In genomic region chrX:136528645-136529315, GRCh38 we compare ENCODE assay signal across 12 cellular contexts. TPM values are rescaled to one million over a fixed set of nuclear protein-coding genes. Genes with fewer than 3 reads are reported as not detected.
A peak's percentile ranks its signal among the peaks of the same experiment; 100 is the strongest.
DNase-seq lines count a peak whose midpoint lies in the region; ATAC-seq and TF ChIP-seq lines count a peak whose summit lies in the region.
"Had no signal": no experiment of that assay in that cellular context is flagged by ENCODE, and none has a peak within 500 bp of the region (broad histone marks: within the 10 kb centered on the region; RNA-seq: fewer than 3 reads in every experiment).

No MANE protein-coding gene starts in this region.

- no peak overlapping the region for H3K27ac ChIP-seq in mesenchymal stem cell (ENCODE audit: low read length, poor library complexity, severe bottlenecking)
- no peak overlapping the region for H3K27ac ChIP-seq in CD8-positive, alpha-beta T cell (ENCODE audit: low read depth, low read length)
- H3K27ac ChIP-seq: prostate gland had no signal

- no peak overlapping the region for H4K8ac ChIP-seq in mesenchymal stem cell (ENCODE audit: low read length)

- no peak overlapping the region for H2BK12ac ChIP-seq in mesenchymal stem cell (ENCODE audit: low read length in 2 of 2)

- no peak overlapping the region for H2BK120ac ChIP-seq in mesenchymal stem cell (ENCODE audit: low read depth, low read length)

- no peak overlapping the region for H3K18ac ChIP-seq in mesenchymal stem cell (ENCODE audit: low read depth in 1 of 2, low read length in 2 of 2)

- H3K4me3 ChIP-seq in mesenchymal stem cell (ENCODE audit: insufficient read depth in 1 of 2, low read depth in 1 of 2, low read length in 2 of 2) (no peak overlapping the region), mucosa of descending colon (no peak overlapping the region)
- no peak overlapping the region for H3K4me3 ChIP-seq in CD8-positive, alpha-beta T cell (ENCODE audit: low read depth, low read length)
- H3K4me3 ChIP-seq: prostate gland had no signal

- no peak overlapping the region for H3K4me3 Mint-ChIP-seq in CD8-positive, alpha-beta T cell
- H3K4me3 Mint-ChIP-seq: CD8-positive, alpha-beta memory T cell had no signal

- no peak overlapping the region for H2BK15ac ChIP-seq in mesenchymal stem cell (ENCODE audit: low read depth, poor library complexity, severe bottlenecking)

- no peak overlapping the region for H3K4ac ChIP-seq in mesenchymal stem cell (ENCODE audit: low read depth in 1 of 2, low read length in 2 of 2)

- no peak for ATAC-seq in CD8-positive, alpha-beta T cell
- ATAC-seq in HG03025 (IDR thresholded peaks at IDR 0.05; ENCODE audit: low FRiP score, unreplicated experiment), result no peak
- ATAC-seq in mucosa of descending colon, result no peak

- no peaks in the 10 kb centered on the region for H3K9me3 Mint-ChIP-seq in CD8-positive, alpha-beta T cell

- H3K27me3 ChIP-seq in mesenchymal stem cell (ENCODE audit: control insufficient read depth in 1 of 2, insufficient read depth in 1 of 2, low read length in 2 of 2), result peaks cover 0 to 14% of the 10 kb centered on the region in 2 experiments
- H3K27me3 ChIP-seq in CD8-positive, alpha-beta T cell (ENCODE audit: insufficient read depth, low read length), result no peaks in the 10 kb centered on the region

- H3K36me3 ChIP-seq in mesenchymal stem cell (ENCODE audit: control insufficient read depth in 1 of 2, insufficient read depth in 2 of 2, low read depth in 1 of 2, low read length in 2 of 2), result no peaks in the 10 kb centered on the region
- H3K36me3 ChIP-seq in CD8-positive, alpha-beta T cell (ENCODE audit: insufficient read depth, low read length), result no peaks in the 10 kb centered on the region
- H3K36me3 ChIP-seq in mucosa of descending colon (ENCODE audit: low read depth), result no peaks in the 10 kb centered on the region
- H3K36me3 ChIP-seq: prostate gland had no signal

- no peaks in the 10 kb centered on the region for H3K4me1 ChIP-seq in mesenchymal stem cell (ENCODE audit: control insufficient read depth, insufficient read depth, low read depth, low read length)
- H3K4me1 ChIP-seq in CD8-positive, alpha-beta T cell (ENCODE audit: insufficient read depth, low read length), result no peaks in the 10 kb centered on the region
- no peaks in the 10 kb centered on the region for H3K4me1 ChIP-seq in mucosa of descending colon (ENCODE audit: low read depth)
- H3K4me1 ChIP-seq: prostate gland had no signal

- peaks cover under 1% of the 10 kb centered on the region for H3K4me1 Mint-ChIP-seq in CD8-positive, alpha-beta T cell (ENCODE audit: low read depth)

- H4K91ac ChIP-seq in mesenchymal stem cell (ENCODE audit: low read length), result no peak overlapping the region

- H3K4me2 ChIP-seq in mesenchymal stem cell (ENCODE audit: low read length, poor library complexity, severe bottlenecking), result no peak overlapping the region

- no peak overlapping the region for H2AFZ ChIP-seq in mesenchymal stem cell (ENCODE audit: low read depth, low read length)

- intact Hi-C loops in CD8-positive, alpha-beta T cell (cut with DNase I, micrococcal nuclease), result no loop called here
- intact Hi-C loops in mucosa of descending colon (cut with DNase I, micrococcal nuclease), result no loop called here

- WGBS in mesenchymal stem cell, result 77% methylated on average over 7 of the region's 8 CpGs

- POLR2A ChIA-PET in CD8-positive, alpha-beta T cell (lab: Charles Lee), result no interaction called here

- no peak overlapping the region for H2AK5ac ChIP-seq in mesenchymal stem cell (ENCODE audit: low read length, severe bottlenecking)

- TF ChIP-seq CTCF in CD8-positive, alpha-beta T cell (IDR thresholded peaks at IDR 0.05), result no peak
- no peak for TF ChIP-seq CTCF in mucosa of descending colon (IDR thresholded peaks at IDR 0.05)

- H3K9me3 ChIP-seq in mesenchymal stem cell (ENCODE audit: control insufficient read depth, low read length), result no peaks in the 10 kb centered on the region
- no peaks in the 10 kb centered on the region for H3K9me3 ChIP-seq in CD8-positive, alpha-beta T cell (ENCODE audit: low read length)
- no peaks in the 10 kb centered on the region for H3K9me3 ChIP-seq in mucosa of descending colon
- H3K9me3 ChIP-seq: prostate gland had no signal

- CTCF ChIA-PET in CD8-positive, alpha-beta T cell (lab: Charles Lee), result no interaction called here

- H3K27me3 Mint-ChIP-seq in CD8-positive, alpha-beta T cell (ENCODE audit: low read depth), result no peaks in the 10 kb centered on the region

- H3K79me1 ChIP-seq in mesenchymal stem cell (replicated peaks; ENCODE audit: low read length, poor library complexity, severe bottlenecking), result no peaks in the 10 kb centered on the region

- no peak overlapping the region for H3K27ac Mint-ChIP-seq in CD8-positive, alpha-beta T cell

- H3K36me3 Mint-ChIP-seq in CD8-positive, alpha-beta T cell, result no peaks in the 10 kb centered on the region

- H3K9ac ChIP-seq in mesenchymal stem cell (ENCODE audit: low read length), result no peak overlapping the region

- no peak overlapping the region for H3K23ac ChIP-seq in mesenchymal stem cell (ENCODE audit: low read length in 2 of 2)

- H3K14ac ChIP-seq in mesenchymal stem cell (ENCODE audit: low read length in 2 of 2), result no peak overlapping the region

- no peak overlapping the region for H2BK5ac ChIP-seq in mesenchymal stem cell (ENCODE audit: low read depth, low read length, poor library complexity, severe bottlenecking)

- DNase-seq in EH (ENCODE audit: low read depth), result peak; percentile 8
- DNase-seq in LHCN-M2 (ENCODE audit: low read depth), result peak; percentile 3
- DNase-seq in SK-N-DZ (ENCODE audit: low spot score), result peak; percentile 67
- DNase-seq in mesenchymal stem cell, result peak; percentile 5
- DNase-seq in CD8-positive, alpha-beta T cell, result no peak
- no peak for DNase-seq in mucosa of descending colon
- DNase-seq: CD8-positive, alpha-beta memory T cell; cortex of kidney; Kasumi-1 had no signal

RNA-seq across cellular contexts. Expression of gene VGLL1, which starts 3.2 kb away (rescaled TPM):
- total RNA-seq in LHCN-M2 (2014; rRNA removed), result not detected in 2 replicates
- not detected for polyA plus RNA-seq in LHCN-M2 (2012)
- not detected in 2 replicates for polyA plus RNA-seq in SK-N-DZ (2014; cell fraction: cytosol; rRNA removed)
- polyA plus RNA-seq in SK-N-DZ (2014; cell fraction: nucleus; rRNA removed), result not detected in 2 replicates
- polyA plus RNA-seq in mesenchymal stem cell (2013, experiment 1 of 2), result not detected
- polyA plus RNA-seq in mesenchymal stem cell (2013, experiment 2 of 2), result not detected
- total RNA-seq in CD8-positive, alpha-beta T cell, result not detected
- total RNA-seq in mucosa of descending colon, result not detected
- total RNA-seq: CD8-positive, alpha-beta memory T cell; temporal lobe had no signal
- polyA plus RNA-seq: CD8-positive, alpha-beta memory T cell had no signal

RNA-seq across cellular contexts. Expression of gene HTATSF1, which starts 31.4 kb away (rescaled TPM):
- total RNA-seq in LHCN-M2 (2014; rRNA removed), result 68.9 and 72.8 TPM in 2 replicates
- 28.8 TPM for polyA plus RNA-seq in LHCN-M2 (2012)
- 114 and 120 TPM in 2 replicates for polyA plus RNA-seq in SK-N-DZ (2014; cell fraction: cytosol; rRNA removed)
- polyA plus RNA-seq in SK-N-DZ (2014; cell fraction: nucleus; rRNA removed), result 56.4 and 61.9 TPM in 2 replicates
- 28.2 TPM for polyA plus RNA-seq in mesenchymal stem cell (2013, experiment 1 of 2)
- polyA plus RNA-seq in mesenchymal stem cell (2013, experiment 2 of 2), result 28.7 TPM
- total RNA-seq in CD8-positive, alpha-beta T cell, result 10 to 100 TPM; 28.5 to 29.5 TPM
- 10 to 100 TPM; 28.1 to 35.8 (median 29.2) TPM for total RNA-seq in mucosa of descending colon

RNA-seq across cellular contexts. Expression of gene BRS3, which starts 41.0 kb away (rescaled TPM):
- total RNA-seq in LHCN-M2 (2014; rRNA removed) (not detected in 2 replicates), mucosa of descending colon (not detected)
- polyA plus RNA-seq in LHCN-M2 (2012), result not detected
- not detected in 2 replicates for polyA plus RNA-seq in SK-N-DZ (2014; cell fraction: cytosol; rRNA removed)
- polyA plus RNA-seq in SK-N-DZ (2014; cell fraction: nucleus; rRNA removed), result not detected in 2 replicates
- not detected for polyA plus RNA-seq in mesenchymal stem cell (2013, experiment 1 of 2)
- polyA plus RNA-seq in mesenchymal stem cell (2013, experiment 2 of 2), result not detected
- not detected for total RNA-seq in CD8-positive, alpha-beta T cell
- total RNA-seq: CD8-positive, alpha-beta memory T cell had no signal
- polyA plus RNA-seq: CD8-positive, alpha-beta memory T cell had no signal

Comparison
In these comparisons a context has a peak if more than half of its experiments do, and no peak if none do; other contexts are left out.
1. DNase-seq: peak in EH (single experiment), LHCN-M2 (single experiment), SK-N-DZ (single experiment) and mesenchymal stem cell (single experiment); none in CD8-positive, alpha-beta T cell (0 of 7) and mucosa of descending colon (0 of 3).